8 cellular contexts compared by ENCODE assay signal in genomic region chr15:75578948-75579908, GRCh38. TPM values are rescaled to one million over a fixed set of nuclear protein-coding genes. Genes with fewer than 3 reads are reported as not detected.
DNase-seq lines count a peak whose midpoint lies in the region; ATAC-seq, FAIRE-seq and TF ChIP-seq lines count a peak whose summit lies in the region.

Gene PTPN9, minus strand, starts transcription at chr15:75579315. Its CDS starts 539 bp downstream, at chr15:75578776.

- peak; percentile 62 for TF ChIP-seq POLR2A in A549 (IDR thresholded peaks at IDR 0.05; ENCODE audit: low read length)

- no peak within 1 kb of the TSS for H4K5ac ChIP-seq in mesendoderm (ENCODE audit: low read length)

- H2AK5ac ChIP-seq in mesendoderm (ENCODE audit: low read length): peak within 1 kb of the TSS; percentile 45

- H3K4me2 ChIP-seq in A549 (peak within 1 kb of the TSS; percentile 70), mesendoderm (ENCODE audit: low read length) (peak within 1 kb of the TSS; percentile 82)

- H3K18ac ChIP-seq in mesendoderm (ENCODE audit: low read length): peak within 1 kb of the TSS; percentile 99

- ATAC-seq in A549 (peak; percentile 88 to 90), GM18907 (IDR thresholded peaks at IDR 0.05; ENCODE audit: unreplicated experiment) (peak; percentile 58), HG03520 (IDR thresholded peaks at IDR 0.05; ENCODE audit: unreplicated experiment) (peak; percentile 53)
- ATAC-seq in activated CD8-positive, alpha-beta memory T cell treated with anti-CD3 and anti-CD28 coated beads, Interleukin-2, amount 10 ng/mL, durations not matched to agents 7 days and 5 days: peak; percentile 87

- H3K4me1 ChIP-seq in A549: peaks cover 16% of the 10 kb centered on the region
- peaks cover 6% of the 10 kb centered on the region for H3K4me1 ChIP-seq in endodermal cell (ENCODE audit: control insufficient read depth, insufficient read depth, low read length)
- H3K4me1 ChIP-seq in mesendoderm (ENCODE audit: control insufficient read depth, low read depth, low read length): peaks cover 6% of the 10 kb centered on the region

- H3K27ac Mint-ChIP-seq in activated CD8-positive, alpha-beta memory T cell treated with anti-CD3 and anti-CD28 coated beads, Interleukin-2, amount 10 ng/mL, durations not matched to agents 7 days and 5 days: peak within 1 kb of the TSS; percentile 91
- H3K27ac Mint-ChIP-seq in endodermal cell: peak within 1 kb of the TSS; percentile 96

- CTCF ChIA-PET in A549 (lab: Yijun Ruan, JAX): interaction anchor here (0.7 to 2.6 kb wide), 29 partner anchors 8 to 211 kb away, joined by 3 to 22 read pairs (median 5); partner anchors contain the start of genes MAN2C1 and SNUPN
- CTCF ChIA-PET in activated CD8-positive, alpha-beta memory T cell treated with anti-CD3 and anti-CD28 coated beads, Interleukin-2, amount 10 ng/mL, durations not matched to agents 7 days and 5 days (lab: Charles Lee): interaction anchor here (0.7 to 2.8 kb wide), 14 partner anchors 10 to 211 kb away, joined by 3 to 37 read pairs (median 4); partner anchors contain the start of genes IMP3, MAN2C1 and SIN3A

- TF ChIP-seq CTCF in A549 (IDR thresholded peaks at IDR 0.05): peak; percentile 65
- peak; percentile 71 for TF ChIP-seq CTCF in endodermal cell (conservative IDR thresholded peaks at IDR 0.05)

- peak within 1 kb of the TSS; percentile 94 for H2BK120ac ChIP-seq in mesendoderm (ENCODE audit: low read depth, low read length)

- DNase-seq in A549 (ENCODE audit: low read depth in 1 of 2, low spot score in 1 of 2) (peak; percentile 77 to 82), NOMO-1 treated with dmso at 0.1 percent for 144 hours (lab: John Stamatoyannopoulos, UW; ENCODE audit: unreplicated experiment) (peak; percentile 66), endodermal cell (peak; percentile 98), mesendoderm (peak; percentile 95)
- peak; percentile 84 for DNase-seq in activated CD8-positive, alpha-beta memory T cell treated with anti-CD3 and anti-CD28 coated beads, Interleukin-2, amount 10 ng/mL, durations not matched to agents 7 days and 5 days
- DNase-seq in stimulated activated CD8-positive, alpha-beta memory T cell treated with anti-CD3 and anti-CD28 coated beads, Interleukin-12 subunit alpha, Interleukin-12 subunit beta, amount 100 ng/mL, for 24 hours (ENCODE audit: extremely low read depth): peak; percentile 35

- H3K79me2 ChIP-seq in mesendoderm (ENCODE audit: control insufficient read depth, insufficient read depth, low read length): peaks cover 31% of the 10 kb centered on the region

- peaks cover 5% of the 10 kb centered on the region for H3K36me3 Mint-ChIP-seq in activated CD8-positive, alpha-beta memory T cell treated with anti-CD3 and anti-CD28 coated beads, Interleukin-2, amount 10 ng/mL, durations not matched to agents 7 days and 5 days
- peaks cover 11% of the 10 kb centered on the region for H3K36me3 Mint-ChIP-seq in endodermal cell (ENCODE audit: low read depth)

- H3K36me3 ChIP-seq in endodermal cell (ENCODE audit: control insufficient read depth, insufficient read depth, low read length): no peaks in the 10 kb centered on the region
- H3K36me3 ChIP-seq in mesendoderm (ENCODE audit: control insufficient read depth, insufficient read depth, low read length): no peaks in the 10 kb centered on the region

- H3K56ac ChIP-seq in mesendoderm (ENCODE audit: low read length): peak within 1 kb of the TSS; percentile 87

- WGBS in A549 (ENCODE audit: missing lambda C conversion rate): 5% methylated on average over 56 of the region's 77 CpGs
- 1 to 4% methylated on average over 32 to 71 of the region's 77 CpGs for WGBS in endodermal cell (ENCODE audit: insufficient coverage in 1 of 2, insufficient read length in 1 of 2), 2 experiments
- no CpG with 5 or more reads among the region's 77 CpGs for WGBS in mesendoderm (ENCODE audit: extremely low coverage, insufficient coverage, low lambda C conversion rate)

- FAIRE-seq in A549 (lab: Jason Lieb, UNC): no peak

- H3K4me3 ChIP-seq in A549 (peak within 1 kb of the TSS; percentile 67), endodermal cell (ENCODE audit: low read length) (peak within 1 kb of the TSS; percentile 86), mesendoderm (ENCODE audit: low read length) (peak within 1 kb of the TSS; percentile 97)

- H3K9ac ChIP-seq in endodermal cell (ENCODE audit: extremely low read depth, low read length, poor library complexity, severe bottlenecking): peak within 1 kb of the TSS; percentile 94
- H3K9ac ChIP-seq in mesendoderm (ENCODE audit: low read length): peak within 1 kb of the TSS; percentile 98

- peak within 1 kb of the TSS; percentile 100 for H4K8ac ChIP-seq in mesendoderm (ENCODE audit: low read depth, low read length)

- peaks cover 1% of the 10 kb centered on the region for H3K79me1 ChIP-seq in mesendoderm (ENCODE audit: low read length)

- H3K27me3 ChIP-seq in endodermal cell (ENCODE audit: control insufficient read depth, insufficient read depth, low read length, poor library complexity, severe bottlenecking): no peaks in the 10 kb centered on the region
- no peaks in the 10 kb centered on the region for H3K27me3 ChIP-seq in mesendoderm (ENCODE audit: insufficient read depth, low read length, poor library complexity)

- H2BK15ac ChIP-seq in mesendoderm (replicated peaks; ENCODE audit: low read depth): peak within 1 kb of the TSS; percentile 93

- no peaks in the 10 kb centered on the region for H3K9me3 Mint-ChIP-seq in activated CD8-positive, alpha-beta memory T cell treated with anti-CD3 and anti-CD28 coated beads, Interleukin-2, amount 10 ng/mL, durations not matched to agents 7 days and 5 days (ENCODE audit: low read depth)
- H3K9me3 Mint-ChIP-seq in endodermal cell: no peaks in the 10 kb centered on the region

- no peak for TF ChIP-seq EP300 in A549 (IDR thresholded peaks at IDR 0.05)

- peak in 1 of 2 experiments; percentile 59; a peak in 3 of 5 replicates for TF ChIP-seq RAD21 in A549 (conservative IDR thresholded peaks at IDR 0.05 in 1 of 2, IDR thresholded peaks at IDR 0.05 in 1 of 2)

- peak within 1 kb of the TSS; percentile 3 for H3K23ac ChIP-seq in mesendoderm (ENCODE audit: low read length)

- H3K4ac ChIP-seq in mesendoderm (ENCODE audit: low read depth, low read length): peak within 1 kb of the TSS; percentile 99

- no peaks in the 10 kb centered on the region for H3K27me3 Mint-ChIP-seq in activated CD8-positive, alpha-beta memory T cell treated with anti-CD3 and anti-CD28 coated beads, Interleukin-2, amount 10 ng/mL, durations not matched to agents 7 days and 5 days
- no peaks in the 10 kb centered on the region for H3K27me3 Mint-ChIP-seq in endodermal cell (ENCODE audit: insufficient read depth)

- POLR2A ChIA-PET in A549 (lab: Yijun Ruan, JAX): interaction anchor here (0.6 to 2.8 kb wide), 11 partner anchors 10 to 211 kb away, joined by 3 to 30 read pairs (median 7); partner anchors contain the start of genes IMP3, MAN2C1, SIN3A and SNUPN

- no peaks in the 10 kb centered on the region for H3K9me3 ChIP-seq in A549
- H3K9me3 ChIP-seq in endodermal cell (ENCODE audit: control insufficient read depth, low read length): no peaks in the 10 kb centered on the region

- H2BK5ac ChIP-seq in mesendoderm (ENCODE audit: low read length): peak within 1 kb of the TSS; percentile 61

- H3K4me3 Mint-ChIP-seq in activated CD8-positive, alpha-beta memory T cell treated with anti-CD3 and anti-CD28 coated beads, Interleukin-2, amount 10 ng/mL, durations not matched to agents 7 days and 5 days: peak within 1 kb of the TSS; percentile 85
- peak within 1 kb of the TSS; percentile 97 for H3K4me3 Mint-ChIP-seq in endodermal cell

- H3K27ac ChIP-seq in A549 (peak within 1 kb of the TSS; percentile 96 to 97), endodermal cell (ENCODE audit: low read depth, low read length) (peak within 1 kb of the TSS; percentile 76), mesendoderm (ENCODE audit: low read depth, low read length) (peak within 1 kb of the TSS; percentile 99)

- H3K4me1 Mint-ChIP-seq in activated CD8-positive, alpha-beta memory T cell treated with anti-CD3 and anti-CD28 coated beads, Interleukin-2, amount 10 ng/mL, durations not matched to agents 7 days and 5 days: peaks cover 26% of the 10 kb centered on the region
- H3K4me1 Mint-ChIP-seq in endodermal cell: peaks cover 22% of the 10 kb centered on the region

TF ChIP-seq in A549, 52 proteins besides CTCF, POLR2A, EP300 and RAD21 (continues in another document):
- peak; percentile 32; the same call in 1 of the 2 replicates for TF ChIP-seq MYC (IDR thresholded peaks at IDR 0.05; ENCODE audit: borderline replicate concordance, low read length)
- peak; percentile 92 for TF ChIP-seq PHF8 (IDR thresholded peaks at IDR 0.05; ENCODE audit: borderline replicate concordance, low read depth)
- TF ChIP-seq JUN (IDR thresholded peaks at IDR 0.05): peak in 1 of 2 experiments; percentile 76; a peak in 3 of 5 replicates
- peak; percentile 70 for TF ChIP-seq CHD2 (IDR thresholded peaks at IDR 0.05; ENCODE audit: low read length, partially characterized antibody)
- TF ChIP-seq RFX5 (IDR thresholded peaks at IDR 0.05): no peak
- TF ChIP-seq CBX8 (IDR thresholded peaks at IDR 0.05): no peak
- no peak for TF ChIP-seq FOSL2 (IDR thresholded peaks at IDR 0.05)
- TF ChIP-seq FOSL2 (CRISPR knock-in tag; IDR thresholded peaks at IDR 0.05): peak; percentile 61
- TF ChIP-seq BCL3 (IDR thresholded peaks at IDR 0.05): peak; percentile 91
- no peak for TF ChIP-seq NPAS2 (CRISPR knock-in tag; IDR thresholded peaks at IDR 0.05; ENCODE audit: borderline replicate concordance)

RNA-seq across cellular contexts. Expression of gene PTPN9, which starts in this region (rescaled TPM):
- 60.2 and 71.2 TPM in 2 replicates for polyA plus RNA-seq in A549 (2011; rRNA removed)
- polyA plus RNA-seq in A549 (2012; cell fraction: cytosol; rRNA removed): 27.7 and 47.2 TPM in 2 replicates
- polyA plus RNA-seq in A549 (2012; cell fraction: nucleus; rRNA removed): 27.3 and 40.0 TPM in 2 replicates
- polyA plus RNA-seq in A549 (2017; fragmentation: RNase III; extraction: RNeasy Plus Mini Kit Qiagen cat#74134 plus additional on column Dnase treatment): 25.5 to 31.1 TPM (median 29.5 TPM) in 3 replicates
- 104 and 109 TPM in 2 replicates for polyA minus RNA-seq in A549 (2011; rRNA and poly(A)+ RNA removed)
- 10 to 100 TPM; 34.0 to 41.9 TPM for total RNA-seq in activated CD8-positive, alpha-beta memory T cell treated with anti-CD3 and anti-CD28 coated beads, Interleukin-2, amount 10 ng/mL, durations not matched to agents 7 days and 5 days
- total RNA-seq in endodermal cell: 10 to 100 TPM; 49.1 to 53.5 TPM
- polyA plus RNA-seq in endodermal cell (2013, experiment 1 of 2): 30.5 TPM
- polyA plus RNA-seq in endodermal cell (2013, experiment 2 of 2): 29.3 TPM
- polyA plus RNA-seq in mesendoderm (2013, experiment 1 of 2): 33.3 TPM
- 33.4 TPM for polyA plus RNA-seq in mesendoderm (2013, experiment 2 of 2)

Comparison
In these comparisons a context has a peak if more than half of its experiments do, and no peak if none do; other contexts are left out.
1. Peak in every context shown above with its lines: DNase-seq, ATAC-seq, H3K4me3 ChIP-seq and H3K27ac ChIP-seq.
2. DNase-seq: peak in every context shown above with its lines; median percentile 98 in endodermal cell; 95 in mesendoderm; 84 in activated CD8-positive, alpha-beta memory T cell treated with anti-CD3 and anti-CD28 coated beads, Interleukin-2, amount 10 ng/mL, durations not matched to agents 7 days and 5 days; 80 in A549; 66 in NOMO-1 treated with dmso at 0.1 percent for 144 hours; 35 in stimulated activated CD8-positive, alpha-beta memory T cell treated with anti-CD3 and anti-CD28 coated beads, Interleukin-12 subunit alpha, Interleukin-12 subunit beta, amount 100 ng/mL, for 24 hours.